30 cellular contexts compared by ENCODE assay signal in the genomic region with DNA sequence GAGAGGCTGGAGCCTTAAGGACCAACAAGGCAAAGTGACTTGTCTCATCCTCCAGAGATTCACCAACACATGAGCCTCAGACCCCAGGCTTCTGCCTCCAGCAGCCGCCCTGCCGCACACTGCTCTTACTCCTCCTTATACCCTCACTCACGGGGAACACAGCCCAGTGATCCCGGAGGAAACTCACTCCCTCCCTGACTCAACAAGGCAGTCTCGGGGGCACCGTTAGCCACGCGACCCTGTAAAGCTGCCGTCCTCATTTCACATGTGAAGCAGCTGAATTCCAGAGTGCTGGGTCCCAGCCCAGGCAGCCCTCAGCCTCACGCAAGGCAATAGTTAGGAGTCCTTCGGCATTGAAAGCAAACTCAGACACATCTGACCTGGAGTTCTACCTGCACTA.
"Had no signal": no experiment of that assay in that cellular context is flagged by ENCODE, and none has a peak within 500 bp of the region (broad histone marks: within the 10 kb centered on the region; RNA-seq: fewer than 3 reads in every experiment).

No MANE protein-coding gene starts in this region.

- H3K27ac ChIP-seq: body of pancreas, breast epithelium, KMS-11, Peyer's patch had no signal

- H3K9me3 Mint-ChIP-seq: activated CD4-positive, alpha-beta T cell treated with anti-CD3 and anti-CD28 coated beads, Interleukin-2, amount 10 ng/mL, durations not matched to agents 7 days and 5 days; activated naive CD4-positive, alpha-beta T cell treated with anti-CD3 and anti-CD28 coated beads, Interleukin-2, amount 50 U/mL, for 24 hours; activated naive CD8-positive, alpha-beta T cell treated with anti-CD3 and anti-CD28 coated beads, Interleukin-2, amount 10 ng/mL, durations not matched to agents 7 days and 5 days; activated T-cell treated with anti-CD3 and anti-CD28 coated beads, Interleukin-2, amount 50 U/mL, for 24 hours; activated T-helper 2 cell treated with anti-CD3 and anti-CD28 coated beads, Interferon-gamma antibody, Interleukin-2, Interleukin-4, amounts not matched to agents 10 μg/mL and 5 μg/mL and 100 μg/mL, durations not matched to agents 14 hours and 24 hours and 36 hours had no signal

- H3K27me3 Mint-ChIP-seq: activated CD4-positive, alpha-beta T cell treated with anti-CD3 and anti-CD28 coated beads, Interleukin-2, amount 10 ng/mL, durations not matched to agents 7 days and 5 days had no signal

- H3K36me3 ChIP-seq: breast epithelium, Peyer's patch had no signal

- H3K4me2 ChIP-seq: KMS-11 had no signal

- DNase-seq: activated CD4-positive, alpha-beta T cell treated with anti-CD3 and anti-CD28 coated beads for 36 hours; activated CD4-positive, alpha-beta T cell treated with anti-CD3 and anti-CD28 coated beads, Interleukin-2, amount 10 ng/mL, durations not matched to agents 7 days and 5 days; activated CD4-positive, alpha-beta T cell treated with anti-CD3 and anti-CD28 coated beads, Interleukin-2, amount 50 U/mL, for 48 hours; activated CD8-positive, alpha-beta T cell treated with anti-CD3 and anti-CD28 coated beads, Interleukin-2, amount 10 ng/mL, durations not matched to agents 7 days and 5 days; activated gamma-delta T cell; activated naive CD4-positive, alpha-beta T cell treated with Interleukin-2 at 50 U/mL for 16 hours; activated naive CD8-positive, alpha-beta T cell treated with anti-CD3 and anti-CD28 coated beads, Interleukin-2, amount 10 ng/mL, durations not matched to agents 7 days and 5 days; activated T-cell treated with anti-CD3 and anti-CD28 coated beads, Interleukin-2, amount 50 U/mL, for 24 hours; body of pancreas; MM.1S; MV-4-11; NCI-H1092; NCI-H1436 treated with DMSO at 0.1 percent for 48 hours; NCI-H1694 treated with DMSO at 0.1 percent for 48 hours; NCI-H2029; NCI-H345; NCI-H524 treated with DMSO at 0.1 percent for 48 hours; NK-92 treated with Interleukin-12 subunit alpha and Interleukin-12 subunit beta, amount 100 ng/mL, for 24 hours; PC-3; RPMI8226; SHP77 treated with DMSO at 0.1 percent for 48 hours; SW 1271; T-helper 1 cell; T1000 had no signal

- H3K4me3 ChIP-seq: body of pancreas, breast epithelium, Peyer's patch had no signal

- H3K9me3 ChIP-seq: body of pancreas, breast epithelium, Peyer's patch had no signal

- H3K9ac ChIP-seq: KMS-11 had no signal

- H3K27me3 ChIP-seq: body of pancreas, breast epithelium, Peyer's patch had no signal

- H3K27ac Mint-ChIP-seq: activated CD4-positive, alpha-beta T cell treated with anti-CD3 and anti-CD28 coated beads for 36 hours; activated CD4-positive, alpha-beta T cell treated with anti-CD3 and anti-CD28 coated beads, Interleukin-2, amount 10 ng/mL, durations not matched to agents 7 days and 5 days; activated CD8-positive, alpha-beta T cell treated with anti-CD3 and anti-CD28 coated beads, Interleukin-2, amount 10 ng/mL, durations not matched to agents 7 days and 5 days; activated naive CD4-positive, alpha-beta T cell treated with anti-CD3 and anti-CD28 coated beads, Interleukin-2, amount 50 U/mL, for 24 hours; activated naive CD8-positive, alpha-beta T cell treated with anti-CD3 and anti-CD28 coated beads, Interleukin-2, amount 10 ng/mL, durations not matched to agents 7 days and 5 days; activated T-cell treated with anti-CD3 and anti-CD28 coated beads, Interleukin-2, amount 50 U/mL, for 24 hours; activated T-helper 2 cell treated with anti-CD3 and anti-CD28 coated beads, Interferon-gamma antibody, Interleukin-2, Interleukin-4, amounts not matched to agents 10 μg/mL and 5 μg/mL and 100 μg/mL, durations not matched to agents 14 hours and 24 hours and 36 hours had no signal

- H3K4me1 ChIP-seq: breast epithelium, Peyer's patch had no signal

- H3K36me3 Mint-ChIP-seq: activated naive CD4-positive, alpha-beta T cell treated with anti-CD3 and anti-CD28 coated beads, Interleukin-2, amount 50 U/mL, for 24 hours; activated naive CD8-positive, alpha-beta T cell treated with anti-CD3 and anti-CD28 coated beads, Interleukin-2, amount 10 ng/mL, durations not matched to agents 7 days and 5 days had no signal

- H3K4me1 Mint-ChIP-seq: activated naive CD8-positive, alpha-beta T cell treated with anti-CD3 and anti-CD28 coated beads, Interleukin-2, amount 10 ng/mL, durations not matched to agents 7 days and 5 days had no signal

- ATAC-seq: activated CD4-positive, alpha-beta T cell treated with anti-CD3 and anti-CD28 coated beads for 36 hours; activated CD4-positive, CD25-positive, alpha-beta regulatory T cell treated with anti-CD3 and anti-CD28 coated beads, Interleukin-2, amount 50 U/mL, for 24 hours; activated CD8-positive, alpha-beta T cell treated with anti-CD3 and anti-CD28 coated beads, Interleukin-2, amount 10 ng/mL, durations not matched to agents 7 days and 5 days; body of pancreas; PC-3 had no signal

- H3K4me3 Mint-ChIP-seq: activated CD4-positive, alpha-beta T cell treated with anti-CD3 and anti-CD28 coated beads for 36 hours; activated CD4-positive, alpha-beta T cell treated with anti-CD3 and anti-CD28 coated beads, Interleukin-2, amount 10 ng/mL, durations not matched to agents 7 days and 5 days; activated CD8-positive, alpha-beta T cell treated with anti-CD3 and anti-CD28 coated beads, Interleukin-2, amount 10 ng/mL, durations not matched to agents 7 days and 5 days; activated naive CD4-positive, alpha-beta T cell treated with anti-CD3 and anti-CD28 coated beads, Interleukin-2, amount 50 U/mL, for 24 hours; activated naive CD8-positive, alpha-beta T cell treated with anti-CD3 and anti-CD28 coated beads, Interleukin-2, amount 10 ng/mL, durations not matched to agents 7 days and 5 days; activated T-cell treated with anti-CD3 and anti-CD28 coated beads, Interleukin-2, amount 50 U/mL, for 24 hours had no signal
